Comparison of ENCODE assay signal across 1 cellular context in the genomic region with DNA sequence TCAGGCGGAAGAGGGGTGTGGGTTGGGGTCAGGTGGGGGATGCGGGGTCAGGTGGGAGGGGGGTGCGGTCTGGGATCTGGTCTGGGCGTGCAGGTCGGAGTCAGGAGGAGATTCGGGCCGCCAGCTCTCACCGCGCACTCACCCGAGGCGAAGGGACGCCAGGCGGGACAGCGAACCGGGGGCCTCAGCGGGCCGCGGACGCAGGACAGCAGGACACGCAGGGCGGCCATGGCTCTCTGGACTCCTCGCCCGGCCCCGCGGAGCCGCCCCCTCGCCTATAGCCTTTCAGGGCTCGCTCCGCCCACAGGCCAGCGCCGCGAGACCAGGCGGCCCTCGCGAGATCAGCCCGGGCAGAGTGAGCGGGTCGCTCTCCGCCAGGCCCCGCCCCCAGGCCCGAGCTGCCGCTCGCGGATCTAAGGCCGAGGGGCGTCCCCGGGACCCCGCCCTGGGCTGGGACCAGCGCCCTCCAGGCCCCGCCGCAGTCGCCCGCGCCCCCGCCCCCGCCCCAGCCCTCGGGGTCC.
A peak's percentile ranks its signal among the peaks of the same experiment; 100 is the strongest.
TF ChIP-seq lines count a peak whose summit lies in the region.

A gene (minus strand): TSS at position 251 of the 521 bp plus-strand sequence. CDS start 21 bp downstream, at position 230.

TF ChIP-seq in WTC11, 78 proteins besides CTCF, POLR2A, EP300 and RAD21 (continued from another document):
- TF ChIP-seq, protein P1, sequence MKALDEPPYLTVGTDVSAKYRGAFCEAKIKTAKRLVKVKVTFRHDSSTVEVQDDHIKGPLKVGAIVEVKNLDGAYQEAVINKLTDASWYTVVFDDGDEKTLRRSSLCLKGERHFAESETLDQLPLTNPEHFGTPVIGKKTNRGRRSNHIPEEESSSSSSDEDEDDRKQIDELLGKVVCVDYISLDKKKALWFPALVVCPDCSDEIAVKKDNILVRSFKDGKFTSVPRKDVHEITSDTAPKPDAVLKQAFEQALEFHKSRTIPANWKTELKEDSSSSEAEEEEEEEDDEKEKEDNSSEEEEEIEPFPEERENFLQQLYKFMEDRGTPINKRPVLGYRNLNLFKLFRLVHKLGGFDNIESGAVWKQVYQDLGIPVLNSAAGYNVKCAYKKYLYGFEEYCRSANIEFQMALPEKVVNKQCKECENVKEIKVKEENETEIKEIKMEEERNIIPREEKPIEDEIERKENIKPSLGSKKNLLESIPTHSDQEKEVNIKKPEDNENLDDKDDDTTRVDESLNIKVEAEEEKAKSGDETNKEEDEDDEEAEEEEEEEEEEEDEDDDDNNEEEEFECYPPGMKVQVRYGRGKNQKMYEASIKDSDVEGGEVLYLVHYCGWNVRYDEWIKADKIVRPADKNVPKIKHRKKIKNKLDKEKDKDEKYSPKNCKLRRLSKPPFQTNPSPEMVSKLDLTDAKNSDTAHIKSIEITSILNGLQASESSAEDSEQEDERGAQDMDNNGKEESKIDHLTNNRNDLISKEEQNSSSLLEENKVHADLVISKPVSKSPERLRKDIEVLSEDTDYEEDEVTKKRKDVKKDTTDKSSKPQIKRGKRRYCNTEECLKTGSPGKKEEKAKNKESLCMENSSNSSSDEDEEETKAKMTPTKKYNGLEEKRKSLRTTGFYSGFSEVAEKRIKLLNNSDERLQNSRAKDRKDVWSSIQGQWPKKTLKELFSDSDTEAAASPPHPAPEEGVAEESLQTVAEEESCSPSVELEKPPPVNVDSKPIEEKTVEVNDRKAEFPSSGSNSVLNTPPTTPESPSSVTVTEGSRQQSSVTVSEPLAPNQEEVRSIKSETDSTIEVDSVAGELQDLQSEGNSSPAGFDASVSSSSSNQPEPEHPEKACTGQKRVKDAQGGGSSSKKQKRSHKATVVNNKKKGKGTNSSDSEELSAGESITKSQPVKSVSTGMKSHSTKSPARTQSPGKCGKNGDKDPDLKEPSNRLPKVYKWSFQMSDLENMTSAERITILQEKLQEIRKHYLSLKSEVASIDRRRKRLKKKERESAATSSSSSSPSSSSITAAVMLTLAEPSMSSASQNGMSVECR (CRISPR knock-in tag; IDR thresholded peaks at IDR 0.05; ENCODE audit: borderline replicate concordance), result peak; percentile 42; the same call in 1 of the 2 replicates
- TF ChIP-seq ZNF138 (CRISPR knock-in tag; conservative IDR thresholded peaks at IDR 0.05), result no peak
- peak; percentile 20; the same call in 1 of the 2 replicates for TF ChIP-seq FOXP1 (CRISPR knock-in tag; IDR thresholded peaks at IDR 0.05; ENCODE audit: borderline replicate concordance)
- no peak for TF ChIP-seq NFE2L1 (CRISPR knock-in tag; IDR thresholded peaks at IDR 0.05)
- TF ChIP-seq, protein P2, sequence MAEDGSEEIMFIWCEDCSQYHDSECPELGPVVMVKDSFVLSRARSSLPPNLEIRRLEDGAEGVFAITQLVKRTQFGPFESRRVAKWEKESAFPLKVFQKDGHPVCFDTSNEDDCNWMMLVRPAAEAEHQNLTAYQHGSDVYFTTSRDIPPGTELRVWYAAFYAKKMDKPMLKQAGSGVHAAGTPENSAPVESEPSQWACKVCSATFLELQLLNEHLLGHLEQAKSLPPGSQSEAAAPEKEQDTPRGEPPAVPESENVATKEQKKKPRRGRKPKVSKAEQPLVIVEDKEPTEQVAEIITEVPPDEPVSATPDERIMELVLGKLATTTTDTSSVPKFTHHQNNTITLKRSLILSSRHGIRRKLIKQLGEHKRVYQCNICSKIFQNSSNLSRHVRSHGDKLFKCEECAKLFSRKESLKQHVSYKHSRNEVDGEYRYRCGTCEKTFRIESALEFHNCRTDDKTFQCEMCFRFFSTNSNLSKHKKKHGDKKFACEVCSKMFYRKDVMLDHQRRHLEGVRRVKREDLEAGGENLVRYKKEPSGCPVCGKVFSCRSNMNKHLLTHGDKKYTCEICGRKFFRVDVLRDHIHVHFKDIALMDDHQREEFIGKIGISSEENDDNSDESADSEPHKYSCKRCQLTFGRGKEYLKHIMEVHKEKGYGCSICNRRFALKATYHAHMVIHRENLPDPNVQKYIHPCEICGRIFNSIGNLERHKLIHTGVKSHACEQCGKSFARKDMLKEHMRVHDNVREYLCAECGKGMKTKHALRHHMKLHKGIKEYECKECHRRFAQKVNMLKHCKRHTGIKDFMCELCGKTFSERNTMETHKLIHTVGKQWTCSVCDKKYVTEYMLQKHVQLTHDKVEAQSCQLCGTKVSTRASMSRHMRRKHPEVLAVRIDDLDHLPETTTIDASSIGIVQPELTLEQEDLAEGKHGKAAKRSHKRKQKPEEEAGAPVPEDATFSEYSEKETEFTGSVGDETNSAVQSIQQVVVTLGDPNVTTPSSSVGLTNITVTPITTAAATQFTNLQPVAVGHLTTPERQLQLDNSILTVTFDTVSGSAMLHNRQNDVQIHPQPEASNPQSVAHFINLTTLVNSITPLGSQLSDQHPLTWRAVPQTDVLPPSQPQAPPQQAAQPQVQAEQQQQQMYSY (CRISPR knock-in tag; IDR thresholded peaks at IDR 0.05), result no peak
- TF ChIP-seq, protein P3, sequence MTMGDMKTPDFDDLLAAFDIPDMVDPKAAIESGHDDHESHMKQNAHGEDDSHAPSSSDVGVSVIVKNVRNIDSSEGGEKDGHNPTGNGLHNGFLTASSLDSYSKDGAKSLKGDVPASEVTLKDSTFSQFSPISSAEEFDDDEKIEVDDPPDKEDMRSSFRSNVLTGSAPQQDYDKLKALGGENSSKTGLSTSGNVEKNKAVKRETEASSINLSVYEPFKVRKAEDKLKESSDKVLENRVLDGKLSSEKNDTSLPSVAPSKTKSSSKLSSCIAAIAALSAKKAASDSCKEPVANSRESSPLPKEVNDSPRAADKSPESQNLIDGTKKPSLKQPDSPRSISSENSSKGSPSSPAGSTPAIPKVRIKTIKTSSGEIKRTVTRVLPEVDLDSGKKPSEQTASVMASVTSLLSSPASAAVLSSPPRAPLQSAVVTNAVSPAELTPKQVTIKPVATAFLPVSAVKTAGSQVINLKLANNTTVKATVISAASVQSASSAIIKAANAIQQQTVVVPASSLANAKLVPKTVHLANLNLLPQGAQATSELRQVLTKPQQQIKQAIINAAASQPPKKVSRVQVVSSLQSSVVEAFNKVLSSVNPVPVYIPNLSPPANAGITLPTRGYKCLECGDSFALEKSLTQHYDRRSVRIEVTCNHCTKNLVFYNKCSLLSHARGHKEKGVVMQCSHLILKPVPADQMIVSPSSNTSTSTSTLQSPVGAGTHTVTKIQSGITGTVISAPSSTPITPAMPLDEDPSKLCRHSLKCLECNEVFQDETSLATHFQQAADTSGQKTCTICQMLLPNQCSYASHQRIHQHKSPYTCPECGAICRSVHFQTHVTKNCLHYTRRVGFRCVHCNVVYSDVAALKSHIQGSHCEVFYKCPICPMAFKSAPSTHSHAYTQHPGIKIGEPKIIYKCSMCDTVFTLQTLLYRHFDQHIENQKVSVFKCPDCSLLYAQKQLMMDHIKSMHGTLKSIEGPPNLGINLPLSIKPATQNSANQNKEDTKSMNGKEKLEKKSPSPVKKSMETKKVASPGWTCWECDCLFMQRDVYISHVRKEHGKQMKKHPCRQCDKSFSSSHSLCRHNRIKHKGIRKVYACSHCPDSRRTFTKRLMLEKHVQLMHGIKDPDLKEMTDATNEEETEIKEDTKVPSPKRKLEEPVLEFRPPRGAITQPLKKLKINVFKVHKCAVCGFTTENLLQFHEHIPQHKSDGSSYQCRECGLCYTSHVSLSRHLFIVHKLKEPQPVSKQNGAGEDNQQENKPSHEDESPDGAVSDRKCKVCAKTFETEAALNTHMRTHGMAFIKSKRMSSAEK (CRISPR knock-in tag; IDR thresholded peaks at IDR 0.05; ENCODE audit: borderline replicate concordance), result no peak
- TF ChIP-seq, protein P4, sequence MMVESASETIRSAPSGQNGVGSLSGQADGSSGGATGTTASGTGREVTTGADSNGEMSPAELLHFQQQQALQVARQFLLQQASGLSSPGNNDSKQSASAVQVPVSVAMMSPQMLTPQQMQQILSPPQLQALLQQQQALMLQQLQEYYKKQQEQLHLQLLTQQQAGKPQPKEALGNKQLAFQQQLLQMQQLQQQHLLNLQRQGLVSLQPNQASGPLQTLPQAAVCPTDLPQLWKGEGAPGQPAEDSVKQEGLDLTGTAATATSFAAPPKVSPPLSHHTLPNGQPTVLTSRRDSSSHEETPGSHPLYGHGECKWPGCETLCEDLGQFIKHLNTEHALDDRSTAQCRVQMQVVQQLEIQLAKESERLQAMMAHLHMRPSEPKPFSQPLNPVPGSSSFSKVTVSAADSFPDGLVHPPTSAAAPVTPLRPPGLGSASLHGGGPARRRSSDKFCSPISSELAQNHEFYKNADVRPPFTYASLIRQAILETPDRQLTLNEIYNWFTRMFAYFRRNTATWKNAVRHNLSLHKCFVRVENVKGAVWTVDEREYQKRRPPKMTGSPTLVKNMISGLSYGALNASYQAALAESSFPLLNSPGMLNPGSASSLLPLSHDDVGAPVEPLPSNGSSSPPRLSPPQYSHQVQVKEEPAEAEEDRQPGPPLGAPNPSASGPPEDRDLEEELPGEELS (CRISPR knock-in tag; IDR thresholded peaks at IDR 0.05), result peak; percentile 59; the same call in 1 of the 2 replicates
- TF ChIP-seq, protein P5, sequence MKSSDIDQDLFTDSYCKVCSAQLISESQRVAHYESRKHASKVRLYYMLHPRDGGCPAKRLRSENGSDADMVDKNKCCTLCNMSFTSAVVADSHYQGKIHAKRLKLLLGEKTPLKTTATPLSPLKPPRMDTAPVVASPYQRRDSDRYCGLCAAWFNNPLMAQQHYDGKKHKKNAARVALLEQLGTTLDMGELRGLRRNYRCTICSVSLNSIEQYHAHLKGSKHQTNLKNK (CRISPR knock-in tag; IDR thresholded peaks at IDR 0.05), result no peak
- peak; percentile 90 for TF ChIP-seq SP1 (CRISPR knock-in tag; conservative IDR thresholded peaks at IDR 0.05)
- TF ChIP-seq CREM (CRISPR knock-in tag; IDR thresholded peaks at IDR 0.05), result no peak
- TF ChIP-seq, protein P6, sequence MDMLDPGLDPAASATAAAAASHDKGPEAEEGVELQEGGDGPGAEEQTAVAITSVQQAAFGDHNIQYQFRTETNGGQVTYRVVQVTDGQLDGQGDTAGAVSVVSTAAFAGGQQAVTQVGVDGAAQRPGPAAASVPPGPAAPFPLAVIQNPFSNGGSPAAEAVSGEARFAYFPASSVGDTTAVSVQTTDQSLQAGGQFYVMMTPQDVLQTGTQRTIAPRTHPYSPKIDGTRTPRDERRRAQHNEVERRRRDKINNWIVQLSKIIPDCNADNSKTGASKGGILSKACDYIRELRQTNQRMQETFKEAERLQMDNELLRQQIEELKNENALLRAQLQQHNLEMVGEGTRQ (CRISPR knock-in tag; IDR thresholded peaks at IDR 0.05), result peak; percentile 6; the same call in 1 of the 2 replicates
